Comparison of ENCODE assay signal across 18 cellular contexts in genomic region chr10:6504296-6504695, GRCh38.
DNase-seq lines count a peak whose midpoint lies in the region; ATAC-seq and TF ChIP-seq lines count a peak whose summit lies in the region.
"Had no signal": no experiment of that assay in that cellular context is flagged by ENCODE, and none has a peak within 500 bp of the region (broad histone marks: within the 10 kb centered on the region; RNA-seq: fewer than 3 reads in every experiment).

No MANE protein-coding gene starts in this region.

- POLR2A ChIA-PET in activated CD4-positive, alpha-beta T cell treated with anti-CD3 and anti-CD28 coated beads for 36 hours (lab: Charles Lee) = no interaction called here
- POLR2A ChIA-PET in activated CD4-positive, alpha-beta T cell treated with anti-CD3 and anti-CD28 coated beads, Interleukin-2, amount 10 ng/mL, durations not matched to agents 7 days and 5 days (lab: Charles Lee) = no interaction called here

- intact Hi-C loops in activated CD4-positive, alpha-beta T cell treated with anti-CD3 and anti-CD28 coated beads for 36 hours (cut with DNase I, micrococcal nuclease) = loop anchor here (10.0 kb wide), 1 partner anchor 229 kb away; no protein-coding TSS in a partner anchor

- H3K9ac ChIP-seq in DND-41 (ENCODE audit: low read depth, low read length) = no peak overlapping the region

- H3K9me3 Mint-ChIP-seq in activated CD4-positive, alpha-beta T cell treated with anti-CD3 and anti-CD28 coated beads for 36 hours (ENCODE audit: low read depth) = peaks cover 2% of the 10 kb centered on the region
- H3K9me3 Mint-ChIP-seq in activated CD4-positive, alpha-beta T cell treated with anti-CD3 and anti-CD28 coated beads, Interleukin-2, amount 10 ng/mL, durations not matched to agents 7 days and 5 days = peaks cover 4% of the 10 kb centered on the region
- no peaks in the 10 kb centered on the region for H3K9me3 Mint-ChIP-seq in activated naive CD8-positive, alpha-beta T cell (ENCODE audit: low read depth)
- peaks cover 13% of the 10 kb centered on the region for H3K9me3 Mint-ChIP-seq in natural killer cell treated with Interleukin-12 subunit alpha and Interleukin-12 subunit beta and Interleukin-15 and Interleukin-18, amount 100 ng/mL, for 72 hours

- peak overlapping the region; percentile 2 for H3K4me3 Mint-ChIP-seq in activated CD4-positive, alpha-beta T cell treated with anti-CD3 and anti-CD28 coated beads for 36 hours
- H3K4me3 Mint-ChIP-seq in activated CD4-positive, alpha-beta T cell treated with anti-CD3 and anti-CD28 coated beads, Interleukin-2, amount 10 ng/mL, durations not matched to agents 7 days and 5 days = no peak overlapping the region
- H3K4me3 Mint-ChIP-seq in activated naive CD8-positive, alpha-beta T cell = peak overlapping the region; percentile 46
- peak overlapping the region; percentile 71 for H3K4me3 Mint-ChIP-seq in natural killer cell treated with Interleukin-12 subunit alpha and Interleukin-12 subunit beta and Interleukin-15 and Interleukin-18, amount 100 ng/mL, for 72 hours

- H3K79me2 ChIP-seq in DND-41 (ENCODE audit: insufficient read depth, low read length) = no peaks in the 10 kb centered on the region

- no peak overlapping the region for H3K4me3 ChIP-seq in DND-41 (ENCODE audit: low read depth in 1 of 2, low read length in 2 of 2)
- H3K4me3 ChIP-seq: ascending aorta, left ventricle myocardium inferior, ovary, stomach had no signal

- no peaks in the 10 kb centered on the region for H3K27me3 Mint-ChIP-seq in activated CD4-positive, alpha-beta T cell treated with anti-CD3 and anti-CD28 coated beads for 36 hours
- H3K27me3 Mint-ChIP-seq in activated CD4-positive, alpha-beta T cell treated with anti-CD3 and anti-CD28 coated beads, Interleukin-2, amount 10 ng/mL, durations not matched to agents 7 days and 5 days = no peaks in the 10 kb centered on the region
- H3K27me3 Mint-ChIP-seq in activated naive CD8-positive, alpha-beta T cell = no peaks in the 10 kb centered on the region
- no peaks in the 10 kb centered on the region for H3K27me3 Mint-ChIP-seq in natural killer cell treated with Interleukin-12 subunit alpha and Interleukin-12 subunit beta and Interleukin-15 and Interleukin-18, amount 100 ng/mL, for 72 hours

- H3K27me3 ChIP-seq in DND-41 (ENCODE audit: insufficient read depth, low read length, poor library complexity) = no peaks in the 10 kb centered on the region
- H3K27me3 ChIP-seq: ascending aorta, foreskin keratinocyte, ovary, stomach had no signal

- H3K36me3 ChIP-seq in DND-41 (ENCODE audit: insufficient read depth, low read length) = peaks cover 47% of the 10 kb centered on the region
- H3K36me3 ChIP-seq: ascending aorta, left ventricle myocardium inferior, ovary, stomach, WERI-Rb-1 had no signal

- H3K4me1 Mint-ChIP-seq in activated CD4-positive, alpha-beta T cell treated with anti-CD3 and anti-CD28 coated beads for 36 hours = peaks cover 76% of the 10 kb centered on the region
- peaks cover 57% of the 10 kb centered on the region for H3K4me1 Mint-ChIP-seq in activated CD4-positive, alpha-beta T cell treated with anti-CD3 and anti-CD28 coated beads, Interleukin-2, amount 10 ng/mL, durations not matched to agents 7 days and 5 days
- H3K4me1 Mint-ChIP-seq in activated naive CD8-positive, alpha-beta T cell (ENCODE audit: low read depth) = peaks cover 68% of the 10 kb centered on the region
- H3K4me1 Mint-ChIP-seq in natural killer cell treated with Interleukin-12 subunit alpha and Interleukin-12 subunit beta and Interleukin-15 and Interleukin-18, amount 100 ng/mL, for 72 hours (ENCODE audit: low read depth in 2 of 2) = peaks cover 57 to 68% of the 10 kb centered on the region in 2 donors

- no peak overlapping the region for H3K27ac ChIP-seq in DND-41 (ENCODE audit: low read length)
- H3K27ac ChIP-seq: ascending aorta, foreskin keratinocyte, left ventricle myocardium inferior, ovary, stomach, WERI-Rb-1 had no signal

- no peak overlapping the region for H3K4me2 ChIP-seq in DND-41 (ENCODE audit: insufficient read depth, low read length)

- H2AFZ ChIP-seq in DND-41 (ENCODE audit: low read depth, low read length) = no peak overlapping the region

- peaks cover 7% of the 10 kb centered on the region for H3K4me1 ChIP-seq in DND-41 (ENCODE audit: insufficient read depth, low read length)
- H3K4me1 ChIP-seq: ascending aorta, left ventricle myocardium inferior, stomach had no signal

- H3K27ac Mint-ChIP-seq in activated CD4-positive, alpha-beta T cell treated with anti-CD3 and anti-CD28 coated beads for 36 hours = peak overlapping the region; percentile 86
- H3K27ac Mint-ChIP-seq in activated CD4-positive, alpha-beta T cell treated with anti-CD3 and anti-CD28 coated beads, Interleukin-2, amount 10 ng/mL, durations not matched to agents 7 days and 5 days = no peak overlapping the region
- H3K27ac Mint-ChIP-seq in activated naive CD8-positive, alpha-beta T cell = peak overlapping the region; percentile 92
- peak overlapping the region; percentile 77 to 83 for H3K27ac Mint-ChIP-seq in natural killer cell treated with Interleukin-12 subunit alpha and Interleukin-12 subunit beta and Interleukin-15 and Interleukin-18, amount 100 ng/mL, for 72 hours

- peaks cover 52% of the 10 kb centered on the region for H3K36me3 Mint-ChIP-seq in activated CD4-positive, alpha-beta T cell treated with anti-CD3 and anti-CD28 coated beads for 36 hours (ENCODE audit: low read depth)
- H3K36me3 Mint-ChIP-seq in activated CD4-positive, alpha-beta T cell treated with anti-CD3 and anti-CD28 coated beads, Interleukin-2, amount 10 ng/mL, durations not matched to agents 7 days and 5 days (ENCODE audit: low read depth) = peaks cover 80% of the 10 kb centered on the region
- peaks cover 33% of the 10 kb centered on the region for H3K36me3 Mint-ChIP-seq in activated naive CD8-positive, alpha-beta T cell
- H3K36me3 Mint-ChIP-seq in natural killer cell treated with Interleukin-12 subunit alpha and Interleukin-12 subunit beta and Interleukin-15 and Interleukin-18, amount 100 ng/mL, for 72 hours = peaks cover 61% of the 10 kb centered on the region

- peak; percentile 58 for ATAC-seq in activated CD4-positive, alpha-beta T cell treated with anti-CD3 and anti-CD28 coated beads for 36 hours
- ATAC-seq in DND-41 (ENCODE audit: insufficient read depth, low read depth) = peak; percentile 67
- peak; percentile 35 to 37 for ATAC-seq in natural killer cell treated with Interleukin-12 subunit alpha and Interleukin-12 subunit beta and Interleukin-15 and Interleukin-18, amount 100 ng/mL, for 72 hours
- ATAC-seq in GM19023 (IDR thresholded peaks at IDR 0.05; ENCODE audit: unreplicated experiment) = no peak
- ATAC-seq: foreskin keratinocyte had no signal

- TF ChIP-seq CTCF in DND-41 (IDR thresholded peaks at IDR 0.05; ENCODE audit: borderline replicate concordance, extremely low read depth, low read length, poor library complexity, severe bottlenecking) = no peak

- CTCF ChIA-PET in activated CD4-positive, alpha-beta T cell treated with anti-CD3 and anti-CD28 coated beads for 36 hours (lab: Charles Lee) = interaction anchor here (0.6 to 1.4 kb wide), 3 partner anchors 21 to 34 kb away, joined by 3 to 4 read pairs (median 4); no protein-coding TSS in a partner anchor
- CTCF ChIA-PET in activated CD4-positive, alpha-beta T cell treated with anti-CD3 and anti-CD28 coated beads, Interleukin-2, amount 10 ng/mL, durations not matched to agents 7 days and 5 days (lab: Charles Lee) = interaction anchor here (0.6 to 2.4 kb wide), 6 partner anchors 8 to 217 kb away, joined by 3 to 9 read pairs (median 4); no protein-coding TSS in a partner anchor

- no peaks in the 10 kb centered on the region for H3K9me3 ChIP-seq in DND-41 (ENCODE audit: insufficient read depth, low read length, severe bottlenecking)
- H3K9me3 ChIP-seq: ascending aorta, left ventricle myocardium inferior, ovary, stomach had no signal

- DNase-seq in activated CD4-positive, alpha-beta T cell treated with anti-CD3 and anti-CD28 coated beads for 36 hours = peak; percentile 61
- no peak for DNase-seq in activated CD4-positive, alpha-beta T cell treated with anti-CD3 and anti-CD28 coated beads, Interleukin-2, amount 10 ng/mL, durations not matched to agents 7 days and 5 days
- DNase-seq in DND-41 = no peak
- DNase-seq in natural killer cell treated with Interleukin-12 subunit alpha and Interleukin-12 subunit beta and Interleukin-15 and Interleukin-18, amount 100 ng/mL, for 72 hours (ENCODE audit: low spot score) = no peak
- DNase-seq in NCI-H345 treated with DMSO at 0.1 percent for 48 hours (lab: John Stamatoyannopoulos, UW; ENCODE audit: unreplicated experiment) = no peak
- DNase-seq in NCI-H1694 treated with DMSO at 0.1 percent for 48 hours (lab: John Stamatoyannopoulos, UW) = no peak
- DNase-seq: 8988T, Karpas-422, left ventricle myocardium inferior, NCI-H1105, NCI-H2171, ovary, stomach, WERI-Rb-1 had no signal

- no peaks in the 10 kb centered on the region for H4K20me1 ChIP-seq in DND-41 (ENCODE audit: insufficient read depth, low read length)
